Comparison of ENCODE assay signal across 1 cellular context in the genomic region with DNA sequence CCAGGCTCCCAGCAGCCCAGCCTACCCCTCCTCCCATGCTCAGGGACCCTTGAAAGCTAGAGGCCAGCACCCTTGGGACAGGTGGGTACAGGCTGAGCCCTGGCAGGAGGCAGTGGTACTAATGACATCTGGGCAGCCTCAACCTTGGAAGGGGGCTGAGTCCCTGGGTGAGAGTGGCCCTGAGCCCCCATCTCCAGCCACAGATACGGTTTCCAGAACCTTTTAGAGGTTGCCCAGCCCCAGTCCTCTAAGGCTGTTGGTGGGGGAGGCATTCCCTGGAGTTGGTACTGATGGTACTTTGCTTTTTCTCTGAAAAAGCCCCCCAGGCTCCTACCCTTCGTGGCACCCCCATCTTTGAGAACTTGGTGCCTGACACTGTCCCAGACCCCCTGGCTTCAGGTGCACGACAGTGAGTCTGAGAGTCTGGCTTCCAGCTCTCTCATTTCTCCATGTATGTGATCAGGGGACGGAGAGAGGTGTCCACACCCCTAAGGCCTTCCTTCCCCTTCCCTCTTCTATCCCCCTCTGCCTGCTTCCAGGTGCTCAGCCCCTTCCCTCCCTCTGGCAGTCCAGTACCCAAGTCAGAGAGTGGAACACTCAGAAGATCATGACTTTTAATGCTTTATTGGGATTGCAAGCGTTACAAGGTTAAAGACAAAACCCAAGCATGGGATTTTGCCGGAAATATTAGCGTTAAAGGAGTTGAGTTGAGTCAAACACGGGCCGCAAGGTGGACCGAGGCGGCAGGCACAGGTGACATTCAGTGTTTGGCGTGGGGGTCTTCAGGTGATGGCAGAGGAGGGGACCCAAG.
A peak's percentile ranks its signal among the peaks of the same experiment; 100 is the strongest.
TF ChIP-seq lines count a peak whose summit lies in the region.

No MANE protein-coding gene starts in this region.

TF ChIP-seq in HepG2, 621 proteins besides CTCF, POLR2A, EP300 and RAD21 (continued from another document and continues in another):
- TF ChIP-seq, protein P1, sequence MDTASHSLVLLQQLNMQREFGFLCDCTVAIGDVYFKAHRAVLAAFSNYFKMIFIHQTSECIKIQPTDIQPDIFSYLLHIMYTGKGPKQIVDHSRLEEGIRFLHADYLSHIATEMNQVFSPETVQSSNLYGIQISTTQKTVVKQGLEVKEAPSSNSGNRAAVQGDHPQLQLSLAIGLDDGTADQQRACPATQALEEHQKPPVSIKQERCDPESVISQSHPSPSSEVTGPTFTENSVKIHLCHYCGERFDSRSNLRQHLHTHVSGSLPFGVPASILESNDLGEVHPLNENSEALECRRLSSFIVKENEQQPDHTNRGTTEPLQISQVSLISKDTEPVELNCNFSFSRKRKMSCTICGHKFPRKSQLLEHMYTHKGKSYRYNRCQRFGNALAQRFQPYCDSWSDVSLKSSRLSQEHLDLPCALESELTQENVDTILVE (CRISPR knock-in tag; IDR thresholded peaks at IDR 0.05) = no peak
- TF ChIP-seq, protein P2, sequence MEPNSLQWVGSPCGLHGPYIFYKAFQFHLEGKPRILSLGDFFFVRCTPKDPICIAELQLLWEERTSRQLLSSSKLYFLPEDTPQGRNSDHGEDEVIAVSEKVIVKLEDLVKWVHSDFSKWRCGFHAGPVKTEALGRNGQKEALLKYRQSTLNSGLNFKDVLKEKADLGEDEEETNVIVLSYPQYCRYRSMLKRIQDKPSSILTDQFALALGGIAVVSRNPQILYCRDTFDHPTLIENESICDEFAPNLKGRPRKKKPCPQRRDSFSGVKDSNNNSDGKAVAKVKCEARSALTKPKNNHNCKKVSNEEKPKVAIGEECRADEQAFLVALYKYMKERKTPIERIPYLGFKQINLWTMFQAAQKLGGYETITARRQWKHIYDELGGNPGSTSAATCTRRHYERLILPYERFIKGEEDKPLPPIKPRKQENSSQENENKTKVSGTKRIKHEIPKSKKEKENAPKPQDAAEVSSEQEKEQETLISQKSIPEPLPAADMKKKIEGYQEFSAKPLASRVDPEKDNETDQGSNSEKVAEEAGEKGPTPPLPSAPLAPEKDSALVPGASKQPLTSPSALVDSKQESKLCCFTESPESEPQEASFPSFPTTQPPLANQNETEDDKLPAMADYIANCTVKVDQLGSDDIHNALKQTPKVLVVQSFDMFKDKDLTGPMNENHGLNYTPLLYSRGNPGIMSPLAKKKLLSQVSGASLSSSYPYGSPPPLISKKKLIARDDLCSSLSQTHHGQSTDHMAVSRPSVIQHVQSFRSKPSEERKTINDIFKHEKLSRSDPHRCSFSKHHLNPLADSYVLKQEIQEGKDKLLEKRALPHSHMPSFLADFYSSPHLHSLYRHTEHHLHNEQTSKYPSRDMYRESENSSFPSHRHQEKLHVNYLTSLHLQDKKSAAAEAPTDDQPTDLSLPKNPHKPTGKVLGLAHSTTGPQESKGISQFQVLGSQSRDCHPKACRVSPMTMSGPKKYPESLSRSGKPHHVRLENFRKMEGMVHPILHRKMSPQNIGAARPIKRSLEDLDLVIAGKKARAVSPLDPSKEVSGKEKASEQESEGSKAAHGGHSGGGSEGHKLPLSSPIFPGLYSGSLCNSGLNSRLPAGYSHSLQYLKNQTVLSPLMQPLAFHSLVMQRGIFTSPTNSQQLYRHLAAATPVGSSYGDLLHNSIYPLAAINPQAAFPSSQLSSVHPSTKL (CRISPR knock-in tag; IDR thresholded peaks at IDR 0.05) = no peak; the same call in 1 of the 2 replicates
- TF ChIP-seq GLI4 (CRISPR knock-in tag; IDR thresholded peaks at IDR 0.05; ENCODE audit: borderline replicate concordance) = no peak
- no peak for TF ChIP-seq ZNF260 (CRISPR knock-in tag; IDR thresholded peaks at IDR 0.05; ENCODE audit: borderline replicate concordance, low read depth)
- no peak for TF ChIP-seq RORA (CRISPR knock-in tag; IDR thresholded peaks at IDR 0.05)
- TF ChIP-seq ZNF878 (CRISPR knock-in tag; IDR thresholded peaks at IDR 0.05) = peak; percentile 83
- TF ChIP-seq, protein P3, sequence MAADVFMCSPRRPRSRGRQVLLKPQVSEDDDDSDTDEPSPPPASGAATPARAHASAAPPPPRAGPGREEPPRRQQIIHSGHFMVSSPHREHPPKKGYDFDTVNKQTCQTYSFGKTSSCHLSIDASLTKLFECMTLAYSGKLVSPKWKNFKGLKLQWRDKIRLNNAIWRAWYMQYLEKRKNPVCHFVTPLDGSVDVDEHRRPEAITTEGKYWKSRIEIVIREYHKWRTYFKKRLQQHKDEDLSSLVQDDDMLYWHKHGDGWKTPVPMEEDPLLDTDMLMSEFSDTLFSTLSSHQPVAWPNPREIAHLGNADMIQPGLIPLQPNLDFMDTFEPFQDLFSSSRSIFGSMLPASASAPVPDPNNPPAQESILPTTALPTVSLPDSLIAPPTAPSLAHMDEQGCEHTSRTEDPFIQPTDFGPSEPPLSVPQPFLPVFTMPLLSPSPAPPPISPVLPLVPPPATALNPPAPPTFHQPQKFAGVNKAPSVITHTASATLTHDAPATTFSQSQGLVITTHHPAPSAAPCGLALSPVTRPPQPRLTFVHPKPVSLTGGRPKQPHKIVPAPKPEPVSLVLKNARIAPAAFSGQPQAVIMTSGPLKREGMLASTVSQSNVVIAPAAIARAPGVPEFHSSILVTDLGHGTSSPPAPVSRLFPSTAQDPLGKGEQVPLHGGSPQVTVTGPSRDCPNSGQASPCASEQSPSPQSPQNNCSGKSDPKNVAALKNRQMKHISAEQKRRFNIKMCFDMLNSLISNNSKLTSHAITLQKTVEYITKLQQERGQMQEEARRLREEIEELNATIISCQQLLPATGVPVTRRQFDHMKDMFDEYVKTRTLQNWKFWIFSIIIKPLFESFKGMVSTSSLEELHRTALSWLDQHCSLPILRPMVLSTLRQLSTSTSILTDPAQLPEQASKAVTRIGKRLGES (CRISPR knock-in tag; IDR thresholded peaks at IDR 0.05; ENCODE audit: borderline replicate concordance) = no peak
- no peak for TF ChIP-seq HMG20B (CRISPR knock-in tag; conservative IDR thresholded peaks at IDR 0.05)
- TF ChIP-seq ZNF768 (CRISPR knock-in tag; IDR thresholded peaks at IDR 0.05) = no peak
- TF ChIP-seq NFE2 (CRISPR knock-in tag; IDR thresholded peaks at IDR 0.05) = no peak
- no peak for TF ChIP-seq CHD2 (IDR thresholded peaks at IDR 0.05; ENCODE audit: low read depth, low read length)
- no peak for TF ChIP-seq ZNF841 (CRISPR knock-in tag; IDR thresholded peaks at IDR 0.05; ENCODE audit: borderline replicate concordance)
- no peak for TF ChIP-seq ZNF629 (CRISPR knock-in tag; conservative IDR thresholded peaks at IDR 0.05)
- TF ChIP-seq, protein P4, sequence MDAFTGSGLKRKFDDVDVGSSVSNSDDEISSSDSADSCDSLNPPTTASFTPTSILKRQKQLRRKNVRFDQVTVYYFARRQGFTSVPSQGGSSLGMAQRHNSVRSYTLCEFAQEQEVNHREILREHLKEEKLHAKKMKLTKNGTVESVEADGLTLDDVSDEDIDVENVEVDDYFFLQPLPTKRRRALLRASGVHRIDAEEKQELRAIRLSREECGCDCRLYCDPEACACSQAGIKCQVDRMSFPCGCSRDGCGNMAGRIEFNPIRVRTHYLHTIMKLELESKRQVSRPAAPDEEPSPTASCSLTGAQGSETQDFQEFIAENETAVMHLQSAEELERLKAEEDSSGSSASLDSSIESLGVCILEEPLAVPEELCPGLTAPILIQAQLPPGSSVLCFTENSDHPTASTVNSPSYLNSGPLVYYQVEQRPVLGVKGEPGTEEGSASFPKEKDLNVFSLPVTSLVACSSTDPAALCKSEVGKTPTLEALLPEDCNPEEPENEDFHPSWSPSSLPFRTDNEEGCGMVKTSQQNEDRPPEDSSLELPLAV (CRISPR knock-in tag; conservative IDR thresholded peaks at IDR 0.05; ENCODE audit: low read depth) = no peak; the same call in 1 of the 2 replicates
- TF ChIP-seq SKI (IDR thresholded peaks at IDR 0.05; ENCODE audit: partially characterized antibody) = no peak
- peak; percentile 89 for TF ChIP-seq ZNF569 (CRISPR knock-in tag; IDR thresholded peaks at IDR 0.05; ENCODE audit: borderline replicate concordance)
- TF ChIP-seq FOSL1 (CRISPR knock-in tag; IDR thresholded peaks at IDR 0.05; ENCODE audit: borderline replicate concordance) = no peak
- TF ChIP-seq, protein P5, sequence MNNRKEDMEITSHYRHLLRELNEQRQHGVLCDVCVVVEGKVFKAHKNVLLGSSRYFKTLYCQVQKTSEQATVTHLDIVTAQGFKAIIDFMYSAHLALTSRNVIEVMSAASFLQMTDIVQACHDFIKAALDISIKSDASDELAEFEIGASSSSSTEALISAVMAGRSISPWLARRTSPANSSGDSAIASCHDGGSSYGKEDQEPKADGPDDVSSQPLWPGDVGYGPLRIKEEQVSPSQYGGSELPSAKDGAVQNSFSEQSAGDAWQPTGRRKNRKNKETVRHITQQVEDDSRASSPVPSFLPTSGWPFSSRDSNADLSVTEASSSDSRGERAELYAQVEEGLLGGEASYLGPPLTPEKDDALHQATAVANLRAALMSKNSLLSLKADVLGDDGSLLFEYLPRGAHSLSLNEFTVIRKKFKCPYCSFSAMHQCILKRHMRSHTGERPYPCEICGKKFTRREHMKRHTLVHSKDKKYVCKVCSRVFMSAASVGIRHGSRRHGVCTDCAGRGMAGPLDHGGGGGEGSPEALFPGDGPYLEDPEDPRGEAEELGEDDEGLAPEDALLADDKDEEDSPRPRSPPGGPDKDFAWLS (CRISPR knock-in tag; IDR thresholded peaks at IDR 0.05; ENCODE audit: borderline replicate concordance) = no peak
- no peak for TF ChIP-seq CAMTA2 (CRISPR knock-in tag; IDR thresholded peaks at IDR 0.05; ENCODE audit: borderline replicate concordance)
- TF ChIP-seq, protein P6, sequence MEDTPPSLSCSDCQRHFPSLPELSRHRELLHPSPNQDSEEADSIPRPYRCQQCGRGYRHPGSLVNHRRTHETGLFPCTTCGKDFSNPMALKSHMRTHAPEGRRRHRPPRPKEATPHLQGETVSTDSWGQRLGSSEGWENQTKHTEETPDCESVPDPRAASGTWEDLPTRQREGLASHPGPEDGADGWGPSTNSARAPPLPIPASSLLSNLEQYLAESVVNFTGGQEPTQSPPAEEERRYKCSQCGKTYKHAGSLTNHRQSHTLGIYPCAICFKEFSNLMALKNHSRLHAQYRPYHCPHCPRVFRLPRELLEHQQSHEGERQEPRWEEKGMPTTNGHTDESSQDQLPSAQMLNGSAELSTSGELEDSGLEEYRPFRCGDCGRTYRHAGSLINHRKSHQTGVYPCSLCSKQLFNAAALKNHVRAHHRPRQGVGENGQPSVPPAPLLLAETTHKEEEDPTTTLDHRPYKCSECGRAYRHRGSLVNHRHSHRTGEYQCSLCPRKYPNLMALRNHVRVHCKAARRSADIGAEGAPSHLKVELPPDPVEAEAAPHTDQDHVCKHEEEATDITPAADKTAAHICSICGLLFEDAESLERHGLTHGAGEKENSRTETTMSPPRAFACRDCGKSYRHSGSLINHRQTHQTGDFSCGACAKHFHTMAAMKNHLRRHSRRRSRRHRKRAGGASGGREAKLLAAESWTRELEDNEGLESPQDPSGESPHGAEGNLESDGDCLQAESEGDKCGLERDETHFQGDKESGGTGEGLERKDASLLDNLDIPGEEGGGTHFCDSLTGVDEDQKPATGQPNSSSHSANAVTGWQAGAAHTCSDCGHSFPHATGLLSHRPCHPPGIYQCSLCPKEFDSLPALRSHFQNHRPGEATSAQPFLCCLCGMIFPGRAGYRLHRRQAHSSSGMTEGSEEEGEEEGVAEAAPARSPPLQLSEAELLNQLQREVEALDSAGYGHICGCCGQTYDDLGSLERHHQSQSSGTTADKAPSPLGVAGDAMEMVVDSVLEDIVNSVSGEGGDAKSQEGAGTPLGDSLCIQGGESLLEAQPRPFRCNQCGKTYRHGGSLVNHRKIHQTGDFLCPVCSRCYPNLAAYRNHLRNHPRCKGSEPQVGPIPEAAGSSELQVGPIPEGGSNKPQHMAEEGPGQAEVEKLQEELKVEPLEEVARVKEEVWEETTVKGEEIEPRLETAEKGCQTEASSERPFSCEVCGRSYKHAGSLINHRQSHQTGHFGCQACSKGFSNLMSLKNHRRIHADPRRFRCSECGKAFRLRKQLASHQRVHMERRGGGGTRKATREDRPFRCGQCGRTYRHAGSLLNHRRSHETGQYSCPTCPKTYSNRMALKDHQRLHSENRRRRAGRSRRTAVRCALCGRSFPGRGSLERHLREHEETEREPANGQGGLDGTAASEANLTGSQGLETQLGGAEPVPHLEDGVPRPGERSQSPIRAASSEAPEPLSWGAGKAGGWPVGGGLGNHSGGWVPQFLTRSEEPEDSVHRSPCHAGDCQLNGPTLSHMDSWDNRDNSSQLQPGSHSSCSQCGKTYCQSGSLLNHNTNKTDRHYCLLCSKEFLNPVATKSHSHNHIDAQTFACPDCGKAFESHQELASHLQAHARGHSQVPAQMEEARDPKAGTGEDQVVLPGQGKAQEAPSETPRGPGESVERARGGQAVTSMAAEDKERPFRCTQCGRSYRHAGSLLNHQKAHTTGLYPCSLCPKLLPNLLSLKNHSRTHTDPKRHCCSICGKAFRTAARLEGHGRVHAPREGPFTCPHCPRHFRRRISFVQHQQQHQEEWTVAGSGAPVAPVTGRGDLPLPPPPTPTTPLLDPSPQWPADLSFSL (CRISPR knock-in tag; IDR thresholded peaks at IDR 0.05) = no peak
- TF ChIP-seq SSRP1 (CRISPR knock-in tag; IDR thresholded peaks at IDR 0.05) = peak; percentile 74
- TF ChIP-seq ZNF24 (IDR thresholded peaks at IDR 0.05) = no peak
- TF ChIP-seq, protein P7, sequence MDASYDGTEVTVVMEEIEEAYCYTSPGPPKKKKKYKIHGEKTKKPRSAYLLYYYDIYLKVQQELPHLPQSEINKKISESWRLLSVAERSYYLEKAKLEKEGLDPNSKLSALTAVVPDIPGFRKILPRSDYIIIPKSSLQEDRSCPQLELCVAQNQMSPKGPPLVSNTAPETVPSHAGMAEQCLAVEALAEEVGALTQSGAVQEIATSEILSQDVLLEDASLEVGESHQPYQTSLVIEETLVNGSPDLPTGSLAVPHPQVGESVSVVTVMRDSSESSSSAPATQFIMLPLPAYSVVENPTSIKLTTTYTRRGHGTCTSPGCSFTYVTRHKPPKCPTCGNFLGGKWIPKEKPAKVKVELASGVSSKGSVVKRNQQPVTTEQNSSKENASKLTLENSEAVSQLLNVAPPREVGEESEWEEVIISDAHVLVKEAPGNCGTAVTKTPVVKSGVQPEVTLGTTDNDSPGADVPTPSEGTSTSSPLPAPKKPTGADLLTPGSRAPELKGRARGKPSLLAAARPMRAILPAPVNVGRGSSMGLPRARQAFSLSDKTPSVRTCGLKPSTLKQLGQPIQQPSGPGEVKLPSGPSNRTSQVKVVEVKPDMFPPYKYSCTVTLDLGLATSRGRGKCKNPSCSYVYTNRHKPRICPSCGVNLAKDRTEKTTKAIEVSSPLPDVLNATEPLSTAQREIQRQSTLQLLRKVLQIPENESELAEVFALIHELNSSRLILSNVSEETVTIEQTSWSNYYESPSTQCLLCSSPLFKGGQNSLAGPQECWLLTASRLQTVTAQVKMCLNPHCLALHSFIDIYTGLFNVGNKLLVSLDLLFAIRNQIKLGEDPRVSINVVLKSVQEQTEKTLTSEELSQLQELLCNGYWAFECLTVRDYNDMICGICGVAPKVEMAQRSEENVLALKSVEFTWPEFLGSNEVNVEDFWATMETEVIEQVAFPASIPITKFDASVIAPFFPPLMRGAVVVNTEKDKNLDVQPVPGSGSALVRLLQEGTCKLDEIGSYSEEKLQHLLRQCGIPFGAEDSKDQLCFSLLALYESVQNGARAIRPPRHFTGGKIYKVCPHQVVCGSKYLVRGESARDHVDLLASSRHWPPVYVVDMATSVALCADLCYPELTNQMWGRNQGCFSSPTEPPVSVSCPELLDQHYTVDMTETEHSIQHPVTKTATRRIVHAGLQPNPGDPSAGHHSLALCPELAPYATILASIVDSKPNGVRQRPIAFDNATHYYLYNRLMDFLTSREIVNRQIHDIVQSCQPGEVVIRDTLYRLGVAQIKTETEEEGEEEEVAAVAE (CRISPR knock-in tag; IDR thresholded peaks at IDR 0.05; ENCODE audit: borderline replicate concordance) = no peak
- peak; percentile 85; the same call in 1 of the 2 replicates for TF ChIP-seq ZNF879 (CRISPR knock-in tag; IDR thresholded peaks at IDR 0.05)
